Comparison of ENCODE assay signal across 12 cellular contexts in genomic region chr12:1811281-1811947, GRCh38. TPM values are rescaled to one million over a fixed set of nuclear protein-coding genes. Genes with fewer than 3 reads are reported as not detected.
A peak's percentile ranks its signal among the peaks of the same experiment; 100 is the strongest.
DNase-seq lines count a peak whose midpoint lies in the region.
"Had no signal": no experiment of that assay in that cellular context is flagged by ENCODE, and none has a peak within 500 bp of the region (broad histone marks: within the 10 kb centered on the region; RNA-seq: fewer than 3 reads in every experiment).

No MANE protein-coding gene starts in this region.

- in situ Hi-C loops in HAP-1 (cut with MboI; ENCODE audit: low sequenced_read_pairs) = no loop called here

- H3K27ac ChIP-seq in effector memory CD4-positive, alpha-beta T cell (ENCODE audit: insufficient read depth, low read length, poor library complexity, severe bottlenecking) = peak overlapping the region; percentile 30
- H3K27ac ChIP-seq: GM23248, tibial artery had no signal

- H3K36me3 ChIP-seq in effector memory CD4-positive, alpha-beta T cell (ENCODE audit: control insufficient read depth, insufficient read depth, low read length) = no peaks in the 10 kb centered on the region
- H3K36me3 ChIP-seq in HAP-1 (replicated peaks) = no peaks in the 10 kb centered on the region
- H3K36me3 ChIP-seq: tibial artery had no signal

- peak overlapping the region; percentile 54 for H3K4me3 Mint-ChIP-seq in activated CD4-positive, alpha-beta T cell treated with anti-CD3 and anti-CD28 coated beads, Interleukin-2, amount 10 ng/mL, durations not matched to agents 7 days and 5 days
- H3K4me3 Mint-ChIP-seq: neural crest cell had no signal

- peaks cover 10% of the 10 kb centered on the region for H3K4me1 Mint-ChIP-seq in activated CD4-positive, alpha-beta T cell treated with anti-CD3 and anti-CD28 coated beads, Interleukin-2, amount 10 ng/mL, durations not matched to agents 7 days and 5 days

- no peaks in the 10 kb centered on the region for H3K27me3 ChIP-seq in effector memory CD4-positive, alpha-beta T cell (replicated peaks; ENCODE audit: control insufficient read depth, insufficient read depth, low read length, poor library complexity, severe bottlenecking)
- no peaks in the 10 kb centered on the region; the same call in 1 of the 2 replicates for H3K27me3 ChIP-seq in HAP-1 (ENCODE audit: low read depth)
- H3K27me3 ChIP-seq: tibial artery had no signal

- CTCF ChIA-PET in activated CD4-positive, alpha-beta T cell treated with anti-CD3 and anti-CD28 coated beads, Interleukin-2, amount 10 ng/mL, durations not matched to agents 7 days and 5 days (lab: Charles Lee) = interaction anchor here (1.3 to 1.4 kb wide), 3 partner anchors 28 to 129 kb away, joined by 3 to 5 read pairs (median 3); no protein-coding TSS in a partner anchor

- no peaks in the 10 kb centered on the region for H3K9me3 ChIP-seq in effector memory CD4-positive, alpha-beta T cell (ENCODE audit: control insufficient read depth, low read length)
- H3K9me3 ChIP-seq in HAP-1 = no peaks in the 10 kb centered on the region
- H3K9me3 ChIP-seq: tibial artery had no signal

- no peaks in the 10 kb centered on the region for H3K36me3 Mint-ChIP-seq in activated CD4-positive, alpha-beta T cell treated with anti-CD3 and anti-CD28 coated beads, Interleukin-2, amount 10 ng/mL, durations not matched to agents 7 days and 5 days (ENCODE audit: low read depth)

- POLR2A ChIA-PET in activated CD4-positive, alpha-beta T cell treated with anti-CD3 and anti-CD28 coated beads, Interleukin-2, amount 10 ng/mL, durations not matched to agents 7 days and 5 days (lab: Charles Lee) = no interaction called here

- no peaks in the 10 kb centered on the region for H3K4me1 ChIP-seq in effector memory CD4-positive, alpha-beta T cell (ENCODE audit: control insufficient read depth, insufficient read depth, low read length, poor library complexity, severe bottlenecking)
- H3K4me1 ChIP-seq in HAP-1 = no peaks in the 10 kb centered on the region
- H3K4me1 ChIP-seq: tibial artery had no signal

- H3K27me3 Mint-ChIP-seq in activated CD4-positive, alpha-beta T cell treated with anti-CD3 and anti-CD28 coated beads, Interleukin-2, amount 10 ng/mL, durations not matched to agents 7 days and 5 days = peaks cover 4% of the 10 kb centered on the region

- H3K9me3 Mint-ChIP-seq in activated CD4-positive, alpha-beta T cell treated with anti-CD3 and anti-CD28 coated beads, Interleukin-2, amount 10 ng/mL, durations not matched to agents 7 days and 5 days = no peaks in the 10 kb centered on the region
- H3K9me3 Mint-ChIP-seq: neural crest cell had no signal

- peak overlapping the region; percentile 78 for H3K27ac Mint-ChIP-seq in activated CD4-positive, alpha-beta T cell treated with anti-CD3 and anti-CD28 coated beads, Interleukin-2, amount 10 ng/mL, durations not matched to agents 7 days and 5 days

- DNase-seq in M059J (ENCODE audit: low read depth) (peak; percentile 52), HAP-1 (ENCODE audit: low spot score in 2 of 2) (no peak), amygdala (lab: John Stamatoyannopoulos, UW) (no peak), cerebellar nuclear complex (lab: John Stamatoyannopoulos, UW) (no peak), GM03348 (ENCODE audit: low spot score) (no peak)
- peak; percentile 40 for DNase-seq in activated CD4-positive, alpha-beta T cell treated with anti-CD3 and anti-CD28 coated beads, Interleukin-2, amount 10 ng/mL, durations not matched to agents 7 days and 5 days
- DNase-seq in effector memory CD4-positive, alpha-beta T cell = peak; percentile 34 to 49 (median 40)
- DNase-seq in stimulated activated CD4-positive, alpha-beta T cell treated with anti-CD3 and anti-CD28 coated beads, Interleukin-4, amount 100 ng/mL, for 24 hours = peak; percentile 55
- DNase-seq: GM23248, tibial artery had no signal

- no peak overlapping the region for H3K4me3 ChIP-seq in effector memory CD4-positive, alpha-beta T cell (ENCODE audit: insufficient read depth, low read depth, low read length, poor library complexity, severe bottlenecking)
- no peak overlapping the region for H3K4me3 ChIP-seq in HAP-1
- H3K4me3 ChIP-seq: GM23248, tibial artery had no signal

RNA-seq across cellular contexts. Expression of gene LRTM2, which starts 9.0 kb away (rescaled TPM):
- total RNA-seq in M059J (2014; rRNA removed; shearing (Covaris generic)) = 0.07 TPM in 1 of 2 replicates, not detected in the other
- not detected for total RNA-seq in activated CD4-positive, alpha-beta T cell treated with anti-CD3 and anti-CD28 coated beads, Interleukin-2, amount 10 ng/mL, durations not matched to agents 7 days and 5 days
- total RNA-seq: G401, GM23248 had no signal

Comparison
In these comparisons a context has a peak if more than half of its experiments do, and no peak if none do; other contexts are left out.
1. DNase-seq: peak in M059J (single experiment), activated CD4-positive, alpha-beta T cell treated with anti-CD3 and anti-CD28 coated beads, Interleukin-2, amount 10 ng/mL, durations not matched to agents 7 days and 5 days (single experiment), effector memory CD4-positive, alpha-beta T cell (3 of 3) and stimulated activated CD4-positive, alpha-beta T cell treated with anti-CD3 and anti-CD28 coated beads, Interleukin-4, amount 100 ng/mL, for 24 hours (single experiment); none in HAP-1 (0 of 2), amygdala (0 of 56), cerebellar nuclear complex (0 of 2) and GM03348 (single experiment).